Comparison of ENCODE assay signal across 31 cellular contexts in genomic region chr7:25678215-25678614, GRCh38.
"Had no signal": no experiment of that assay in that cellular context is flagged by ENCODE, and none has a peak within 500 bp of the region (broad histone marks: within the 10 kb centered on the region; RNA-seq: fewer than 3 reads in every experiment).

No MANE protein-coding gene starts in this region.

- H3K4me2 ChIP-seq: KMS-11 had no signal

- H3K4me1 Mint-ChIP-seq: activated CD4-positive, alpha-beta T cell treated with anti-CD3 and anti-CD28 coated beads for 36 hours; activated naive CD8-positive, alpha-beta T cell treated with anti-CD3 and anti-CD28 coated beads, Interleukin-2, amount 50 U/mL, for 24 hours; central memory CD8-positive, alpha-beta T cell had no signal

- H3K4me3 Mint-ChIP-seq: activated CD4-positive, alpha-beta T cell treated with anti-CD3 and anti-CD28 coated beads for 36 hours; activated CD4-positive, alpha-beta T cell treated with anti-CD3 and anti-CD28 coated beads, Interleukin-2, amount 10 ng/mL, durations not matched to agents 7 days and 5 days; activated CD8-positive, alpha-beta T cell treated with anti-CD3 and anti-CD28 coated beads, Interleukin-2, amount 10 ng/mL, durations not matched to agents 7 days and 5 days; activated naive CD8-positive, alpha-beta T cell; activated naive CD8-positive, alpha-beta T cell treated with anti-CD3 and anti-CD28 coated beads, Interleukin-2, amount 50 U/mL, for 24 hours; activated T-cell treated with anti-CD3 and anti-CD28 coated beads, Interleukin-2, amount 50 U/mL, for 24 hours; central memory CD8-positive, alpha-beta T cell had no signal

- H3K27ac Mint-ChIP-seq: activated CD4-positive, alpha-beta T cell treated with anti-CD3 and anti-CD28 coated beads for 36 hours; activated CD4-positive, alpha-beta T cell treated with anti-CD3 and anti-CD28 coated beads, Interleukin-2, amount 10 ng/mL, durations not matched to agents 7 days and 5 days; activated CD8-positive, alpha-beta T cell treated with anti-CD3 and anti-CD28 coated beads, Interleukin-2, amount 10 ng/mL, durations not matched to agents 7 days and 5 days; activated naive CD8-positive, alpha-beta T cell; activated naive CD8-positive, alpha-beta T cell treated with anti-CD3 and anti-CD28 coated beads, Interleukin-2, amount 50 U/mL, for 24 hours; activated T-cell treated with anti-CD3 and anti-CD28 coated beads, Interleukin-2, amount 50 U/mL, for 24 hours; activated T-helper 2 cell treated with anti-CD3 and anti-CD28 coated beads, Interferon-gamma antibody, Interleukin-2, Interleukin-4, amounts not matched to agents 10 μg/mL and 5 μg/mL and 100 μg/mL, durations not matched to agents 14 hours and 24 hours and 36 hours had no signal

- H3K4me3 ChIP-seq: cardiac muscle cell, SJCRH30, SK-N-MC had no signal

- DNase-seq: activated CD4-positive, alpha-beta T cell treated with anti-CD3 and anti-CD28 coated beads for 36 hours; activated CD4-positive, alpha-beta T cell treated with anti-CD3 and anti-CD28 coated beads, Interleukin-2, amount 10 ng/mL, durations not matched to agents 7 days and 5 days; activated CD4-positive, alpha-beta T cell treated with anti-CD3 and anti-CD28 coated beads, Interleukin-2, amount 50 U/mL, for 48 hours; activated CD8-positive, alpha-beta T cell treated with anti-CD3 and anti-CD28 coated beads, Interleukin-2, amount 10 ng/mL, durations not matched to agents 7 days and 5 days; activated gamma-delta T cell; activated naive CD4-positive, alpha-beta T cell treated with Interleukin-2 at 50 U/mL for 16 hours; activated naive CD8-positive, alpha-beta T cell treated with anti-CD3 and anti-CD28 coated beads, Interleukin-2, amount 50 U/mL, for 24 hours; activated T-cell treated with anti-CD3 and anti-CD28 coated beads, Interleukin-2, amount 50 U/mL, for 24 hours; aorta; MM.1S; MV-4-11; NCI-H1092; NCI-H146; NCI-H187 treated with DMSO at 0.1 percent for 48 hours; NCI-H2081; NCI-H2171 treated with DMSO at 0.1 percent for 48 hours; NCI-H226; NCI-H446 treated with DMSO at 0.1 percent for 48 hours; NCI-H524; NCI-H69; NCI-H82; SHP77; SJCRH30; T1000 had no signal

- H3K27me3 Mint-ChIP-seq: activated CD4-positive, alpha-beta T cell treated with anti-CD3 and anti-CD28 coated beads for 36 hours; activated CD4-positive, alpha-beta T cell treated with anti-CD3 and anti-CD28 coated beads, Interleukin-2, amount 10 ng/mL, durations not matched to agents 7 days and 5 days; activated naive CD8-positive, alpha-beta T cell; activated naive CD8-positive, alpha-beta T cell treated with anti-CD3 and anti-CD28 coated beads, Interleukin-2, amount 50 U/mL, for 24 hours had no signal

- H3K9ac ChIP-seq: KMS-11 had no signal

- H3K36me3 Mint-ChIP-seq: activated naive CD8-positive, alpha-beta T cell had no signal

- H3K36me3 ChIP-seq: cardiac muscle cell, SJCRH30 had no signal

- ATAC-seq: activated CD4-positive, alpha-beta T cell treated with anti-CD3 and anti-CD28 coated beads for 36 hours; activated CD8-positive, alpha-beta T cell treated with anti-CD3 and anti-CD28 coated beads, Interleukin-2, amount 10 ng/mL, durations not matched to agents 7 days and 5 days; activated naive CD8-positive, alpha-beta T cell treated with anti-CD3 and anti-CD28 coated beads, Interleukin-2, amount 50 U/mL, for 24 hours; Panc1 had no signal

- H3K9me3 ChIP-seq: SJCRH30 had no signal

- H3K9me3 Mint-ChIP-seq: activated CD4-positive, alpha-beta T cell treated with anti-CD3 and anti-CD28 coated beads, Interleukin-2, amount 10 ng/mL, durations not matched to agents 7 days and 5 days; activated naive CD8-positive, alpha-beta T cell treated with anti-CD3 and anti-CD28 coated beads, Interleukin-2, amount 50 U/mL, for 24 hours; activated T-cell treated with anti-CD3 and anti-CD28 coated beads, Interleukin-2, amount 50 U/mL, for 24 hours; activated T-helper 2 cell treated with anti-CD3 and anti-CD28 coated beads, Interferon-gamma antibody, Interleukin-2, Interleukin-4, amounts not matched to agents 10 μg/mL and 5 μg/mL and 100 μg/mL, durations not matched to agents 14 hours and 24 hours and 36 hours; central memory CD8-positive, alpha-beta T cell had no signal

- H3K27me3 ChIP-seq: cardiac muscle cell, SJCRH30 had no signal

- H3K27ac ChIP-seq: cardiac muscle cell, KMS-11, SJCRH30, SK-N-MC had no signal
